In genomic region chr3:184154909-184155643, GRCh38 we compare ENCODE assay signal across 8 cellular contexts. TPM values are rescaled to one million over a fixed set of nuclear protein-coding genes. Genes with fewer than 3 reads are reported as not detected.
DNase-seq lines count a peak whose midpoint lies in the region; ATAC-seq, FAIRE-seq and TF ChIP-seq lines count a peak whose summit lies in the region.

Gene DVL3, plus strand, starts transcription at chr3:184155377. Its CDS starts 259 bp downstream, at chr3:184155636.

- H3K4me1 Mint-ChIP-seq in natural killer cell treated with Interleukin-12 subunit alpha and Interleukin-12 subunit beta and Interleukin-15 and Interleukin-18, amount 100 ng/mL, for 72 hours (ENCODE audit: low read depth in 2 of 2) = peaks cover 22 to 23% of the 10 kb centered on the region in 2 donors

- DNase-seq in D721Med (ENCODE audit: insufficient read length, low spot score) = peak; percentile 65
- DNase-seq in OCI-LY7 (ENCODE audit: low spot score) = peak; percentile 74
- peak; percentile 32 for DNase-seq in activated gamma-delta T cell treated with Interleukin-2 at 50 U/mL for 16 hours
- DNase-seq in foreskin keratinocyte = no peak
- peak; percentile 81 for DNase-seq in natural killer cell treated with Interleukin-12 subunit alpha and Interleukin-12 subunit beta and Interleukin-15 and Interleukin-18, amount 100 ng/mL, for 72 hours (ENCODE audit: low spot score)
- DNase-seq in ureter (ENCODE audit: low spot score) = no peak

- peak within 1 kb of the TSS; percentile 99 for H3K4me2 ChIP-seq in OCI-LY7 (ENCODE audit: low read length)

- no peaks in the 10 kb centered on the region for H3K27me3 Mint-ChIP-seq in natural killer cell treated with Interleukin-12 subunit alpha and Interleukin-12 subunit beta and Interleukin-15 and Interleukin-18, amount 100 ng/mL, for 72 hours

- no peak for TF ChIP-seq CTCF in D721Med (IDR thresholded peaks at IDR 0.05; ENCODE audit: insufficient read depth, missing control alignments)
- TF ChIP-seq CTCF in OCI-LY7 (conservative IDR thresholded peaks at IDR 0.05; ENCODE audit: low read length) = no peak
- no peak for TF ChIP-seq CTCF in foreskin keratinocyte (conservative IDR thresholded peaks at IDR 0.05)

- H3K27me3 ChIP-seq in foreskin keratinocyte = no peaks in the 10 kb centered on the region

- H3K27ac ChIP-seq in OCI-LY7 (ENCODE audit: low read depth, low read length, poor library complexity, severe bottlenecking) (peak within 1 kb of the TSS; percentile 52), foreskin keratinocyte (peak within 1 kb of the TSS; percentile 62)

- peaks cover 32% of the 10 kb centered on the region for H3K79me2 ChIP-seq in OCI-LY7 (ENCODE audit: insufficient read depth, low read depth, low read length)

- H3K4me3 ChIP-seq in OCI-LY7 (ENCODE audit: low read depth, low read length, poor library complexity, severe bottlenecking) = peak within 1 kb of the TSS; percentile 92

- H3K9me3 Mint-ChIP-seq in natural killer cell treated with Interleukin-12 subunit alpha and Interleukin-12 subunit beta and Interleukin-15 and Interleukin-18, amount 100 ng/mL, for 72 hours = no peaks in the 10 kb centered on the region

- H3K4me3 Mint-ChIP-seq in natural killer cell treated with Interleukin-12 subunit alpha and Interleukin-12 subunit beta and Interleukin-15 and Interleukin-18, amount 100 ng/mL, for 72 hours = peak within 1 kb of the TSS; percentile 97

- BruUV-seq in OCI-LY7 (replicated peaks; lab: Mats Ljungman, UMichigan) = TSS peak; percentile 68

- POLR2A ChIA-PET in OCI-LY7 (lab: Charles Lee) = interaction anchor here (0.6 to 3.1 kb wide), 6 partner anchors 11 to 107 kb away, joined by 3 to 20 read pairs (median 4); partner anchors contain the start of genes ABCF3 and EIF2B5

- peak within 1 kb of the TSS; percentile 90 for H2AFZ ChIP-seq in OCI-LY7 (ENCODE audit: low read length)

- CTCF ChIA-PET in OCI-LY7 (lab: Charles Lee; ENCODE audit: unreplicated experiment) = no interaction called here

- ATAC-seq in GM19452 (IDR thresholded peaks at IDR 0.05; ENCODE audit: unreplicated experiment) = peak; percentile 73
- ATAC-seq in HG03520 (IDR thresholded peaks at IDR 0.05; ENCODE audit: unreplicated experiment) = peak; percentile 67
- peak; percentile 69 for ATAC-seq in foreskin keratinocyte
- peak; percentile 93 to 97 for ATAC-seq in natural killer cell treated with Interleukin-12 subunit alpha and Interleukin-12 subunit beta and Interleukin-15 and Interleukin-18, amount 100 ng/mL, for 72 hours

- H3K4me1 ChIP-seq in OCI-LY7 (ENCODE audit: insufficient read depth, low read length, poor library complexity, severe bottlenecking) (peaks cover 23% of the 10 kb centered on the region), foreskin keratinocyte (peaks cover 9% of the 10 kb centered on the region)

- intact Hi-C loops in OCI-LY7 (cut with micrococcal nuclease; ENCODE audit: unreplicated experiment) = loop anchor here (1.0 to 5.0 kb wide), 2 partner anchors 19 to 157 kb away; partner anchors contain the start of genes AP2M1 and EIF4G1

- H3K9me2 ChIP-seq in OCI-LY7 (ENCODE audit: insufficient read depth, low read length) = no peaks in the 10 kb centered on the region

- H3K27ac Mint-ChIP-seq in natural killer cell treated with Interleukin-12 subunit alpha and Interleukin-12 subunit beta and Interleukin-15 and Interleukin-18, amount 100 ng/mL, for 72 hours = peak within 1 kb of the TSS; percentile 77 to 87

- no peaks in the 10 kb centered on the region for H4K20me1 ChIP-seq in OCI-LY7 (ENCODE audit: insufficient read depth, low read length)

- H3K36me3 Mint-ChIP-seq in natural killer cell treated with Interleukin-12 subunit alpha and Interleukin-12 subunit beta and Interleukin-15 and Interleukin-18, amount 100 ng/mL, for 72 hours = no peaks in the 10 kb centered on the region

- H3K36me3 ChIP-seq in OCI-LY7 (ENCODE audit: insufficient read depth, low read length) = no peaks in the 10 kb centered on the region

- no peaks in the 10 kb centered on the region for H3K9me3 ChIP-seq in OCI-LY7 (ENCODE audit: low read length)

- FAIRE-seq in D721Med (lab: Jason Lieb, UNC) = no peak

RNA-seq across cellular contexts. Expression of gene DVL3, which starts in this region (rescaled TPM):
- total RNA-seq in OCI-LY7 (2014; rRNA removed; shearing (Covaris generic)) = 38.5 and 41.3 TPM in 2 replicates
- total RNA-seq in OCI-LY7 (2022) = 65.6 and 70.4 TPM in 2 replicates
- total RNA-seq in foreskin keratinocyte = 26.5 and 31.5 TPM in 2 replicates
- polyA plus RNA-seq in foreskin keratinocyte = 24.0 and 26.9 TPM in 2 replicates
- 10 to 100 TPM; 52.3 to 60.3 TPM for total RNA-seq in natural killer cell treated with Interleukin-12 subunit alpha and Interleukin-12 subunit beta and Interleukin-15 and Interleukin-18, amount 100 ng/mL, for 72 hours
- 61.1 TPM for total RNA-seq in ureter

Comparison
In these comparisons a context has a peak if more than half of its experiments do, and no peak if none do; other contexts are left out.
1. DNase-seq: peak in D721Med (single experiment), OCI-LY7 (single experiment), activated gamma-delta T cell treated with Interleukin-2 at 50 U/mL for 16 hours (single experiment) and natural killer cell treated with Interleukin-12 subunit alpha and Interleukin-12 subunit beta and Interleukin-15 and Interleukin-18, amount 100 ng/mL, for 72 hours (single experiment); none in foreskin keratinocyte (0 of 2) and ureter (single experiment).
2. Peak in every context shown above with its lines, with median percentiles within 50 percentile points of each other: ATAC-seq.